ENCODE assay signal across 35 cellular contexts in the genomic region with DNA sequence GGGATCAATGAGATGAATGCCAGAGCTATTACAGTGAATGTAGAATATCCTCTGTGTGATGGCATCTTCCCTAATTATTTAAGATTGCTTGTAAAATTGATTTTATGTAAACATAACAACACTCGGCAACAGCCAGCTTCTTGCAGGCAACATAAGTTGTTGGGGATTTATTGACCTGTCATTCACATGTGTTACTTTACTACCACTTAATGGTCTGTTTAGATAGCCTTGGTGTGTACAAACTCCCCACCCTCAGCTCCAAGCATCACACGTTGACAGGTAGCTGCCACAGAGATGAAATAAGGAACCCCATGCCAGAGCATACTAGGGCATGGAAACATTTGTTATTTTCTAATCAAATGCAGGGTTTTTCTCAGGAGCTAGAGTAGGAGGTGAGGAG. TPM values are rescaled to one million over a fixed set of nuclear protein-coding genes. Genes with fewer than 3 reads are reported as not detected.
"Had no signal": no experiment of that assay in that cellular context is flagged by ENCODE, and none has a peak within 500 bp of the region (broad histone marks: within the 10 kb centered on the region; RNA-seq: fewer than 3 reads in every experiment).

No MANE protein-coding gene starts in this region.

- H3K4me1 ChIP-seq: body of pancreas had no signal

- H3K36me3 Mint-ChIP-seq: activated CD4-positive, alpha-beta memory T cell treated with anti-CD3 and anti-CD28 coated beads for 36 hours; activated CD8-positive, alpha-beta memory T cell treated with anti-CD3 and anti-CD28 coated beads, Interleukin-2, amount 10 ng/mL, durations not matched to agents 7 days and 5 days; activated naive CD4-positive, alpha-beta T cell treated with anti-CD3 and anti-CD28 coated beads, Interleukin-2, amount 50 U/mL, for 24 hours; activated naive CD8-positive, alpha-beta T cell treated with anti-CD3 and anti-CD28 coated beads for 36 hours had no signal

- H3K4me3 Mint-ChIP-seq: activated B cell treated with CpG ODN at 0.5 μM for 24 hours; activated CD4-positive, alpha-beta memory T cell treated with anti-CD3 and anti-CD28 coated beads for 36 hours; activated CD8-positive, alpha-beta memory T cell treated with anti-CD3 and anti-CD28 coated beads, Interleukin-2, amount 10 ng/mL, durations not matched to agents 7 days and 5 days; activated CD8-positive, alpha-beta T cell treated with anti-CD3 and anti-CD28 coated beads, Interleukin-2, amount 10 ng/mL, durations not matched to agents 7 days and 5 days; activated naive CD4-positive, alpha-beta T cell treated with anti-CD3 and anti-CD28 coated beads for 36 hours; activated naive CD4-positive, alpha-beta T cell treated with anti-CD3 and anti-CD28 coated beads, Interleukin-2, amount 50 U/mL, for 24 hours; activated naive CD8-positive, alpha-beta T cell treated with anti-CD3 and anti-CD28 coated beads for 36 hours; activated naive CD8-positive, alpha-beta T cell treated with anti-CD3 and anti-CD28 coated beads, Interleukin-2, amount 50 U/mL, for 24 hours; activated T-helper 1 cell treated with anti-CD3 and anti-CD28 coated beads, Interleukin-12 subunit alpha, Interleukin-12 subunit beta, Interleukin-2, Interleukin-4 antibody, amounts not matched to agents 30 ng/mL and 10 ng/mL and 1 ng/mL, durations not matched to agents 14 hours and 24 hours and 36 hours; effector memory CD8-positive, alpha-beta T cell; T-helper 17 cell; T-helper 2 cell treated with Interferon-gamma antibody and Interleukin-4, amounts not matched to agents 5 μg/mL and 100 μg/mL, for 36 hours had no signal

- H3K9me3 Mint-ChIP-seq: activated B cell treated with CpG ODN at 0.5 μM for 24 hours; activated CD4-positive, alpha-beta memory T cell treated with anti-CD3 and anti-CD28 coated beads for 36 hours; activated naive CD4-positive, alpha-beta T cell treated with anti-CD3 and anti-CD28 coated beads for 36 hours; activated naive CD4-positive, alpha-beta T cell treated with anti-CD3 and anti-CD28 coated beads, Interleukin-2, amount 50 U/mL, for 24 hours; activated naive CD8-positive, alpha-beta T cell treated with anti-CD3 and anti-CD28 coated beads for 36 hours; activated T-helper 1 cell treated with anti-CD3 and anti-CD28 coated beads, Interleukin-12 subunit alpha, Interleukin-12 subunit beta, Interleukin-2, Interleukin-4 antibody, amounts not matched to agents 30 ng/mL and 10 ng/mL and 1 ng/mL, durations not matched to agents 14 hours and 24 hours and 36 hours; activated T-helper 2 cell treated with anti-CD3 and anti-CD28 coated beads, Interferon-gamma antibody, Interleukin-2, Interleukin-4, amounts not matched to agents 10 μg/mL and 5 μg/mL and 100 μg/mL, durations not matched to agents 14 hours and 24 hours and 36 hours; T-helper 2 cell treated with Interferon-gamma antibody and Interleukin-4, amounts not matched to agents 5 μg/mL and 100 μg/mL, for 36 hours had no signal

- H3K27me3 Mint-ChIP-seq: activated B cell treated with CpG ODN at 0.5 μM for 24 hours; activated CD4-positive, alpha-beta memory T cell treated with anti-CD3 and anti-CD28 coated beads for 36 hours; activated CD8-positive, alpha-beta memory T cell treated with anti-CD3 and anti-CD28 coated beads, Interleukin-2, amount 10 ng/mL, durations not matched to agents 7 days and 5 days; activated naive CD4-positive, alpha-beta T cell treated with anti-CD3 and anti-CD28 coated beads, Interleukin-2, amount 50 U/mL, for 24 hours; activated naive CD8-positive, alpha-beta T cell treated with anti-CD3 and anti-CD28 coated beads for 36 hours; activated naive CD8-positive, alpha-beta T cell treated with anti-CD3 and anti-CD28 coated beads, Interleukin-2, amount 50 U/mL, for 24 hours; T-helper 17 cell had no signal

- DNase-seq: activated B cell treated with CpG ODN at 0.5 μM for 24 hours; activated CD4-positive, alpha-beta memory T cell treated with anti-CD3 and anti-CD28 coated beads for 36 hours; activated CD4-positive, alpha-beta T cell treated with anti-CD3 and anti-CD28 coated beads for 48 hours; activated CD4-positive, alpha-beta T cell treated with anti-CD3 and anti-CD28 coated beads, Interleukin-2, amount 50 U/mL, for 1 hour; activated CD8-positive, alpha-beta memory T cell treated with anti-CD3 and anti-CD28 coated beads, Interleukin-2, amount 10 ng/mL, durations not matched to agents 7 days and 5 days; activated CD8-positive, alpha-beta memory T cell treated with anti-CD3 and anti-CD28 coated beads, Interleukin-2, amount 50 U/mL, for 4 hours; activated CD8-positive, alpha-beta T cell treated with anti-CD3 and anti-CD28 coated beads, Interleukin-2, amount 10 ng/mL, durations not matched to agents 7 days and 5 days; activated effector memory CD4-positive, alpha-beta T cell treated with anti-CD3 and anti-CD28 coated beads, Interleukin-2, amount 50 U/mL, for 16 hours; activated naive CD4-positive, alpha-beta T cell treated with anti-CD3 and anti-CD28 coated beads for 36 hours; activated naive CD8-positive, alpha-beta T cell treated with anti-CD3 and anti-CD28 coated beads for 36 hours; activated naive CD8-positive, alpha-beta T cell treated with anti-CD3 and anti-CD28 coated beads, Interleukin-2, amount 50 U/mL, for 24 hours; activated T-cell treated with anti-CD3 and anti-CD28 coated beads, Interleukin-2, amount 50 U/mL, for 1 hour; activated T-cell treated with anti-CD3 and anti-CD28 coated beads, Interleukin-2, amount 50 U/mL, for 48 hours; adrenal gland; amygdala; aorta; body of pancreas; caudate nucleus; cortex of kidney; dermis blood vessel endothelial cell; effector CD4-positive, alpha-beta T cell; effector memory CD8-positive, alpha-beta T cell; erythroblast; esophagus squamous epithelium; foreskin melanocyte; T-helper 1 cell; T-helper 17 cell; T1000; WERI-Rb-1 had no signal

- H3K36me3 ChIP-seq: adrenal gland, esophagus squamous epithelium, gastroesophageal sphincter, WERI-Rb-1 had no signal

- H3K9me3 ChIP-seq: adrenal gland, body of pancreas, esophagus squamous epithelium, gastroesophageal sphincter had no signal

- H3K4me1 Mint-ChIP-seq: activated B cell treated with CpG ODN at 0.5 μM for 24 hours; activated CD8-positive, alpha-beta memory T cell treated with anti-CD3 and anti-CD28 coated beads, Interleukin-2, amount 10 ng/mL, durations not matched to agents 7 days and 5 days; activated naive CD4-positive, alpha-beta T cell treated with anti-CD3 and anti-CD28 coated beads, Interleukin-2, amount 50 U/mL, for 24 hours; activated naive CD8-positive, alpha-beta T cell treated with anti-CD3 and anti-CD28 coated beads for 36 hours; activated naive CD8-positive, alpha-beta T cell treated with anti-CD3 and anti-CD28 coated beads, Interleukin-2, amount 50 U/mL, for 24 hours; T-helper 17 cell had no signal

- H3K4me3 ChIP-seq: adrenal gland, body of pancreas, esophagus squamous epithelium, gastroesophageal sphincter had no signal

- H3K27ac ChIP-seq: body of pancreas, esophagus squamous epithelium, gastroesophageal sphincter, WERI-Rb-1 had no signal

- H3K27me3 ChIP-seq: adrenal gland, body of pancreas, esophagus squamous epithelium, gastroesophageal sphincter had no signal

- H3K27ac Mint-ChIP-seq: activated B cell treated with CpG ODN at 0.5 μM for 24 hours; activated CD4-positive, alpha-beta memory T cell treated with anti-CD3 and anti-CD28 coated beads for 36 hours; activated CD8-positive, alpha-beta memory T cell treated with anti-CD3 and anti-CD28 coated beads, Interleukin-2, amount 10 ng/mL, durations not matched to agents 7 days and 5 days; activated CD8-positive, alpha-beta T cell treated with anti-CD3 and anti-CD28 coated beads, Interleukin-2, amount 10 ng/mL, durations not matched to agents 7 days and 5 days; activated naive CD4-positive, alpha-beta T cell treated with anti-CD3 and anti-CD28 coated beads for 36 hours; activated naive CD4-positive, alpha-beta T cell treated with anti-CD3 and anti-CD28 coated beads, Interleukin-2, amount 50 U/mL, for 24 hours; activated naive CD8-positive, alpha-beta T cell treated with anti-CD3 and anti-CD28 coated beads for 36 hours; activated naive CD8-positive, alpha-beta T cell treated with anti-CD3 and anti-CD28 coated beads, Interleukin-2, amount 50 U/mL, for 24 hours; activated T-helper 1 cell treated with anti-CD3 and anti-CD28 coated beads, Interleukin-12 subunit alpha, Interleukin-12 subunit beta, Interleukin-2, Interleukin-4 antibody, amounts not matched to agents 30 ng/mL and 10 ng/mL and 1 ng/mL, durations not matched to agents 14 hours and 24 hours and 36 hours; activated T-helper 2 cell treated with anti-CD3 and anti-CD28 coated beads, Interferon-gamma antibody, Interleukin-2, Interleukin-4, amounts not matched to agents 10 μg/mL and 5 μg/mL and 100 μg/mL, durations not matched to agents 14 hours and 24 hours and 36 hours; effector memory CD8-positive, alpha-beta T cell; T-helper 17 cell; T-helper 2 cell treated with Interferon-gamma antibody and Interleukin-4, amounts not matched to agents 5 μg/mL and 100 μg/mL, for 36 hours had no signal

RNA-seq across cellular contexts. Expression of a gene that starts 49.2 kb away (rescaled TPM):
- total RNA-seq: activated B cell treated with CpG ODN at 0.5 μM for 24 hours; activated CD4-positive, alpha-beta memory T cell treated with anti-CD3 and anti-CD28 coated beads for 36 hours; activated CD8-positive, alpha-beta memory T cell treated with anti-CD3 and anti-CD28 coated beads for 36 hours; activated CD8-positive, alpha-beta memory T cell treated with anti-CD3 and anti-CD28 coated beads, Interleukin-2, amount 10 ng/mL, durations not matched to agents 7 days and 5 days; activated CD8-positive, alpha-beta T cell treated with anti-CD3 and anti-CD28 coated beads, Interleukin-2, amount 10 ng/mL, durations not matched to agents 7 days and 5 days; activated naive CD4-positive, alpha-beta T cell treated with anti-CD3 and anti-CD28 coated beads for 36 hours; activated naive CD8-positive, alpha-beta T cell treated with anti-CD3 and anti-CD28 coated beads for 36 hours; activated T-helper 1 cell treated with anti-CD3 and anti-CD28 coated beads, Interleukin-12 subunit alpha, Interleukin-12 subunit beta, Interleukin-2, Interleukin-4 antibody, amounts not matched to agents 30 ng/mL and 10 ng/mL and 1 ng/mL, durations not matched to agents 14 hours and 24 hours and 36 hours; activated T-helper 2 cell treated with anti-CD3 and anti-CD28 coated beads, Interferon-gamma antibody, Interleukin-2, Interleukin-4, amounts not matched to agents 10 μg/mL and 5 μg/mL and 100 μg/mL, durations not matched to agents 14 hours and 24 hours and 36 hours; T-helper 17 cell had no signal
